19 cellular contexts compared by ENCODE assay signal in the genomic region with DNA sequence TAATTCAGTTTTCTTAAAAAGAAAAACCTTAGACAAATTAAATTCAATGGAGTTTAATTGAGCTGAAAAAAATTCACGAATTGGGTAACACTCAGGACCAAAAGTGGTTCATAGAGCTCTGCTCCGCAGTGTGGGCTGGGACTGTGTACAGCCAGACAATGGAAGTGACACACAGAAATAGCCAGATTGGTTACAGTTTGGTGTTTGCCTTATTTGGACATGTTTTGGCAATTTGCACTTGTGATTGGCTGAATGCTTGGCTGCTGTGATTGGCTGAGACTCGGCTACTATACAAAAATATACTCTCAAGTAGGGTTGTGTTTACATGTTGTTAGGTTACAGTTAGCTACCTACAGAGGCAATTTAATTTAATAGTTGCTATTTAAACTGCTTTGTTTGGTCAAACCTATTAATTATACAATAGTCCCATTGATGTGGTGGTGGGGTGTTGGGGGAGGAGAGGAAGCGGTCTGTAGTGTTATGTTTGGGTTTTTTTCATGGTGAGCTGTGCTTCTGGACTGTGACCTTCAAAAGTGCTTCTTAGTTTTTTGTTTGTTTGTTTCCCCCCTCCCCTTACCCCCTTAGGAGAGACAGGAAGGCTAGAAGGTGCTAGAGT.
DNase-seq lines count a peak whose midpoint lies in the region; ATAC-seq and TF ChIP-seq lines count a peak whose summit lies in the region.
"Had no signal": no experiment of that assay in that cellular context is flagged by ENCODE, and none has a peak within 500 bp of the region (broad histone marks: within the 10 kb centered on the region; RNA-seq: fewer than 3 reads in every experiment).

No MANE protein-coding gene starts in this region.

- H3K36me3 Mint-ChIP-seq in WTC11: no peaks in the 10 kb centered on the region
- H3K36me3 Mint-ChIP-seq in progenitor cell of endocrine pancreas (ENCODE audit: insufficient read depth): peaks cover 2% of the 10 kb centered on the region
- H3K36me3 Mint-ChIP-seq: activated naive CD8-positive, alpha-beta T cell treated with anti-CD3 and anti-CD28 coated beads for 36 hours had no signal

- ATAC-seq in WTC11 (peak; percentile 60), GM21723 (IDR thresholded peaks at IDR 0.05; ENCODE audit: unreplicated experiment) (no peak)
- no peak for ATAC-seq in stimulated activated naive CD8-positive, alpha-beta T cell treated with anti-CD3 and anti-CD28 coated beads, Interleukin-15, Interleukin-2, amounts not matched to agents 100 U/mL and 50 U/mL, for 24 hours

- H3K27me3 Mint-ChIP-seq in WTC11 (ENCODE audit: low read depth) (no peaks in the 10 kb centered on the region), progenitor cell of endocrine pancreas (no peaks in the 10 kb centered on the region)
- H3K27me3 Mint-ChIP-seq: activated naive CD8-positive, alpha-beta T cell treated with anti-CD3 and anti-CD28 coated beads for 36 hours had no signal

- TF ChIP-seq CTCF in WTC11 (IDR thresholded peaks at IDR 0.05) (no peak), progenitor cell of endocrine pancreas (IDR thresholded peaks at IDR 0.05; ENCODE audit: unreplicated experiment) (no peak)

- H3K27ac Mint-ChIP-seq in WTC11 (peak overlapping the region; percentile 92), progenitor cell of endocrine pancreas (peak overlapping the region; percentile 91)
- H3K27ac Mint-ChIP-seq: activated naive CD8-positive, alpha-beta T cell treated with anti-CD3 and anti-CD28 coated beads for 36 hours; neural progenitor cell had no signal

- DNase-seq in DMS53 (lab: John Stamatoyannopoulos, UW) (peak; percentile 18), DMS53 treated with DMSO at 0.1 percent for 48 hours (lab: John Stamatoyannopoulos, UW; ENCODE audit: unreplicated experiment) (no peak), NCI-H1436 treated with DMSO at 0.1 percent for 48 hours (lab: John Stamatoyannopoulos, UW) (peak; percentile 28), WTC11 (ENCODE audit: low spot score) (no peak), progenitor cell of endocrine pancreas (ENCODE audit: low spot score, unreplicated experiment) (no peak), HEK293T (ENCODE audit: extremely low spot score) (no peak)
- DNase-seq in stimulated activated naive CD8-positive, alpha-beta T cell treated with anti-CD3 and anti-CD28 coated beads, Interleukin-15, Interleukin-2, amounts not matched to agents 100 U/mL and 50 U/mL, for 24 hours: no peak
- DNase-seq: 8988T; activated CD4-positive, CD25-positive, alpha-beta regulatory T cell treated with anti-CD3 and anti-CD28 coated beads, Interleukin-2, amount 50 U/mL, for 72 hours; activated naive CD8-positive, alpha-beta T cell treated with anti-CD3 and anti-CD28 coated beads for 36 hours; brain microvascular endothelial cell; colonic mucosa; hypothalamus; midbrain; NCI-H187; NCI-H526 treated with DMSO at 0.1 percent for 48 hours; stimulated activated CD4-positive, alpha-beta T cell treated with anti-CD3 and anti-CD28 coated beads, Interleukin-12 subunit alpha, Interleukin-12 subunit beta, amount 100 ng/mL, for 4 hours had no signal

- no peak overlapping the region for H3K4me3 Mint-ChIP-seq in WTC11
- H3K4me3 Mint-ChIP-seq in progenitor cell of endocrine pancreas (ENCODE audit: low read depth): no peak overlapping the region
- H3K4me3 Mint-ChIP-seq: activated naive CD8-positive, alpha-beta T cell treated with anti-CD3 and anti-CD28 coated beads for 36 hours; neural progenitor cell had no signal

- POLR2A ChIA-PET in WTC11 (lab: Charles Lee) (interaction anchor here (0.9 kb wide), 1 partner anchor 94 kb away, joined by 3 read pairs; no protein-coding TSS in a partner anchor), HEK293T (lab: Yijun Ruan, JAX) (no interaction called here)

- H3K4me1 Mint-ChIP-seq in WTC11 (peaks cover 14% of the 10 kb centered on the region), progenitor cell of endocrine pancreas (ENCODE audit: low read depth) (peaks cover 16% of the 10 kb centered on the region)
- H3K4me1 Mint-ChIP-seq: activated naive CD8-positive, alpha-beta T cell treated with anti-CD3 and anti-CD28 coated beads for 36 hours; neural progenitor cell had no signal

- H3K9me3 Mint-ChIP-seq in WTC11 (no peaks in the 10 kb centered on the region), progenitor cell of endocrine pancreas (ENCODE audit: low read depth) (peaks cover 4% of the 10 kb centered on the region)
- H3K9me3 Mint-ChIP-seq: activated naive CD8-positive, alpha-beta T cell treated with anti-CD3 and anti-CD28 coated beads for 36 hours; neural progenitor cell had no signal

- CTCF ChIA-PET in WTC11 (lab: Charles Lee) (no interaction called here), HEK293T (lab: Yijun Ruan, JAX) (no interaction called here)

TF ChIP-seq in WTC11, 78 proteins besides CTCF, POLR2A, EP300 and RAD21 (continues in another document):
- no peak for TF ChIP-seq SMAD4 (CRISPR knock-in tag; IDR thresholded peaks at IDR 0.05)
- no peak for TF ChIP-seq ZNF121 (CRISPR knock-in tag; IDR thresholded peaks at IDR 0.05)
- TF ChIP-seq, protein P1, sequence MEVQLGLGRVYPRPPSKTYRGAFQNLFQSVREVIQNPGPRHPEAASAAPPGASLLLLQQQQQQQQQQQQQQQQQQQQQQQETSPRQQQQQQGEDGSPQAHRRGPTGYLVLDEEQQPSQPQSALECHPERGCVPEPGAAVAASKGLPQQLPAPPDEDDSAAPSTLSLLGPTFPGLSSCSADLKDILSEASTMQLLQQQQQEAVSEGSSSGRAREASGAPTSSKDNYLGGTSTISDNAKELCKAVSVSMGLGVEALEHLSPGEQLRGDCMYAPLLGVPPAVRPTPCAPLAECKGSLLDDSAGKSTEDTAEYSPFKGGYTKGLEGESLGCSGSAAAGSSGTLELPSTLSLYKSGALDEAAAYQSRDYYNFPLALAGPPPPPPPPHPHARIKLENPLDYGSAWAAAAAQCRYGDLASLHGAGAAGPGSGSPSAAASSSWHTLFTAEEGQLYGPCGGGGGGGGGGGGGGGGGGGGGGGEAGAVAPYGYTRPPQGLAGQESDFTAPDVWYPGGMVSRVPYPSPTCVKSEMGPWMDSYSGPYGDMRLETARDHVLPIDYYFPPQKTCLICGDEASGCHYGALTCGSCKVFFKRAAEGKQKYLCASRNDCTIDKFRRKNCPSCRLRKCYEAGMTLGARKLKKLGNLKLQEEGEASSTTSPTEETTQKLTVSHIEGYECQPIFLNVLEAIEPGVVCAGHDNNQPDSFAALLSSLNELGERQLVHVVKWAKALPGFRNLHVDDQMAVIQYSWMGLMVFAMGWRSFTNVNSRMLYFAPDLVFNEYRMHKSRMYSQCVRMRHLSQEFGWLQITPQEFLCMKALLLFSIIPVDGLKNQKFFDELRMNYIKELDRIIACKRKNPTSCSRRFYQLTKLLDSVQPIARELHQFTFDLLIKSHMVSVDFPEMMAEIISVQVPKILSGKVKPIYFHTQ (CRISPR knock-in tag; IDR thresholded peaks at IDR 0.05): no peak

TF ChIP-seq in HEK293T, 16 proteins besides CTCF, POLR2A, EP300 and RAD21:
- TF ChIP-seq SUZ12 (IDR thresholded peaks at IDR 0.05): no peak
- TF ChIP-seq FOXK2 (IDR thresholded peaks at IDR 0.05): no peak
- no peak for TF ChIP-seq NFRKB (IDR thresholded peaks at IDR 0.05)

Comparison
In these comparisons a context has a peak if more than half of its experiments do, and no peak if none do; other contexts are left out.
1. DNase-seq: peak in DMS53 (single experiment) and NCI-H1436 treated with DMSO at 0.1 percent for 48 hours (single experiment); none in DMS53 treated with DMSO at 0.1 percent for 48 hours (single experiment), WTC11 (single experiment), progenitor cell of endocrine pancreas (single experiment), HEK293T (single experiment) and stimulated activated naive CD8-positive, alpha-beta T cell treated with anti-CD3 and anti-CD28 coated beads, Interleukin-15, Interleukin-2, amounts not matched to agents 100 U/mL and 50 U/mL, for 24 hours (single experiment).